Comparison of ENCODE assay signal across 8 cellular contexts in genomic region chr3:122415104-122415744, GRCh38. TPM values are rescaled to one million over a fixed set of nuclear protein-coding genes. Genes with fewer than 3 reads are reported as not detected.
DNase-seq lines count a peak whose midpoint lies in the region; ATAC-seq lines count a peak whose summit lies in the region.

No MANE protein-coding gene starts in this region.

- no peak overlapping the region for H2BK120ac ChIP-seq in mesendoderm (ENCODE audit: low read depth, low read length)

- no peak overlapping the region for H4K8ac ChIP-seq in mesendoderm (ENCODE audit: low read depth, low read length)

- no peak overlapping the region for H2AK5ac ChIP-seq in mesendoderm (ENCODE audit: low read length)

- H3K9ac ChIP-seq in duodenal mucosa (ENCODE audit: low read depth in 1 of 2, low read length in 2 of 2): peak overlapping the region; percentile 77 to 78
- peak overlapping the region; percentile 74 for H3K9ac ChIP-seq in mesendoderm (ENCODE audit: low read length)

- no peak overlapping the region for H3K18ac ChIP-seq in mesendoderm (ENCODE audit: low read length)

- peaks cover 4% of the 10 kb centered on the region for H3K79me1 ChIP-seq in mesendoderm (ENCODE audit: low read length)

- H3K9me3 ChIP-seq in duodenal mucosa (ENCODE audit: control insufficient read depth in 1 of 2, low read length in 2 of 2): no peaks in the 10 kb centered on the region

- peak overlapping the region; percentile 89 for H3K4me2 ChIP-seq in mesendoderm (ENCODE audit: low read length)

- peaks cover 5% of the 10 kb centered on the region for H3K79me2 ChIP-seq in mesendoderm (ENCODE audit: control insufficient read depth, insufficient read depth, low read length)

- H3K27me3 ChIP-seq in duodenal mucosa (ENCODE audit: control insufficient read depth in 1 of 2, insufficient read depth in 2 of 2, low read length in 2 of 2): no peaks in the 10 kb centered on the region
- no peaks in the 10 kb centered on the region for H3K27me3 ChIP-seq in mesendoderm (ENCODE audit: insufficient read depth, low read length, poor library complexity)

- DNase-seq in activated gamma-delta T cell treated with Interleukin-2 at 50 U/mL for 16 hours (peak; percentile 12), activated gamma-delta T cell (lab: John Stamatoyannopoulos, UW) (no peak), T-helper 2 cell (peak in 4 of 5 experiments; percentile 11 to 80 (median 32)), mesendoderm (peak; percentile 70), superior temporal gyrus (ENCODE audit: extremely low spot score) (peak; percentile 45), C1 segment of cervical spinal cord (lab: John Stamatoyannopoulos, UW) (no peak)

- H3K27ac ChIP-seq in duodenal mucosa (ENCODE audit: low read depth, low read length) (peak overlapping the region; percentile 74), mesendoderm (ENCODE audit: low read depth, low read length) (no peak overlapping the region)

- H3K4ac ChIP-seq in mesendoderm (ENCODE audit: low read depth, low read length): no peak overlapping the region

- no peak overlapping the region for H2BK15ac ChIP-seq in mesendoderm (replicated peaks; ENCODE audit: low read depth)

- H3K4me3 ChIP-seq in duodenal mucosa (ENCODE audit: low read depth in 1 of 2, low read length in 2 of 2) (peak overlapping the region; percentile 84 to 86), mesendoderm (ENCODE audit: low read length) (peak overlapping the region; percentile 78)

- H3K36me3 ChIP-seq in duodenal mucosa (ENCODE audit: control insufficient read depth in 1 of 2, insufficient read depth in 2 of 2, low read length in 2 of 2): peaks cover 5 to 12% of the 10 kb centered on the region in 2 donors
- no peaks in the 10 kb centered on the region for H3K36me3 ChIP-seq in mesendoderm (ENCODE audit: control insufficient read depth, insufficient read depth, low read length)

- peaks cover 9 to 19% of the 10 kb centered on the region in 2 donors for H3K4me1 ChIP-seq in duodenal mucosa (ENCODE audit: control insufficient read depth in 1 of 2, insufficient read depth in 2 of 2, low read length in 2 of 2)
- no peaks in the 10 kb centered on the region for H3K4me1 ChIP-seq in mesendoderm (ENCODE audit: control insufficient read depth, low read depth, low read length)

- H4K5ac ChIP-seq in mesendoderm (ENCODE audit: low read length): no peak overlapping the region

- no peak overlapping the region for H3K23ac ChIP-seq in mesendoderm (ENCODE audit: low read length)

- H3K56ac ChIP-seq in mesendoderm (ENCODE audit: low read length): peak overlapping the region; percentile 86

- no peak overlapping the region for H2BK5ac ChIP-seq in mesendoderm (ENCODE audit: low read length)

- ATAC-seq in HG03135 (IDR thresholded peaks at IDR 0.05; ENCODE audit: unreplicated experiment): peak; percentile 56

- no CpG with 5 or more reads among the region's 10 CpGs for WGBS in mesendoderm (ENCODE audit: extremely low coverage, insufficient coverage, low lambda C conversion rate)

RNA-seq across cellular contexts. Expression of gene WDR5B, which starts 0.6 kb away (rescaled TPM):
- 1.8 TPM for polyA plus RNA-seq in mesendoderm (2013, experiment 1 of 2)
- polyA plus RNA-seq in mesendoderm (2013, experiment 2 of 2): 1.9 TPM

RNA-seq across cellular contexts. Expression of gene FAM162A, which starts 31.2 kb away (rescaled TPM):
- polyA plus RNA-seq in mesendoderm (2013, experiment 1 of 2): 24.1 TPM
- polyA plus RNA-seq in mesendoderm (2013, experiment 2 of 2): 24.0 TPM

RNA-seq across cellular contexts. Expression of gene MIX23, which starts 32.2 kb away (rescaled TPM):
- polyA plus RNA-seq in mesendoderm (2013, experiment 1 of 2): 94.8 TPM
- polyA plus RNA-seq in mesendoderm (2013, experiment 2 of 2): 95.8 TPM

Comparison
In these comparisons a context has a peak if more than half of its experiments do, and no peak if none do; other contexts are left out.
1. DNase-seq: peak in activated gamma-delta T cell treated with Interleukin-2 at 50 U/mL for 16 hours (single experiment), T-helper 2 cell (4 of 5), mesendoderm (single experiment) and superior temporal gyrus (single experiment); none in activated gamma-delta T cell (single experiment) and C1 segment of cervical spinal cord (0 of 14).